Comparison of ENCODE assay signal across 9 cellular contexts in the genomic region with DNA sequence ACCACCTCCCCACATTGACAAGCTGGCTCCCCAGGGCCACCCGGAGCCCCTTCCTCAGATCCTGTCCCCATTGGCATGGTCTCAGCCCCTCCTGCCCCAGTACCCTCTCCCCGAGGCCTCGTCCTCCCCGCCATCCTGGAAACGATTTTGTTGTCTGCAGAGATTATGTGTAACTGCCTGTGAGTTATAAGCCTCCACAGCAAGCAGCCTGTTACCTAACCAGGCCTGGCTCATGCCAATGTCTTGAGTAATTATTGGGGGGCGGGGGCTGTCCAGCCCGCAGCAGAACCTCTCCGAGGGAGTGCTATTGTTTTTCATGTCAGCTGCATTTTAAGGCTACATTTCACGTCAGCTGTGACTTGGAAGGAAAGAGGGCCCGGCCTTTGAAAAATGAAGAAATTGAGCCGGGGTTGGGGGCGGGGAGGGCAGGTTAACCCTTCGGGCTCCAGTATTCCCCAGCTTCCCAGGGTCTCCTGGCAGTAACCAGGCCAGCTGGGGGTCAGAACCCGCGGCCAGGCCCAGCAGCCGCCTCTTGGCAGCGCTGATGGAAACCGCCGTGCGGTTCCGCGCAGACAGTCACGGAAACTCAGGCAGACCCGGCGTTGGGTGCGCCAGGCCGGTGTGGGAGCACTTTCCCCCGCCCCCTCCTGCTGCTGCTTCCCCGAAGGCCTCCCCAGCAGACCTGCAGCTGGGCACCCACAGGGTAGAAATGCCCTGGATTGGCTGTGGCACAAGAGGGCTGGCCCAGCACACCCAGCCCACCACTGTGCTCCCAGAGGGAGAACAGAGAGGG. TPM values are rescaled to one million over a fixed set of nuclear protein-coding genes. Genes with fewer than 3 reads are reported as not detected.
DNase-seq lines count a peak whose midpoint lies in the region; ATAC-seq, FAIRE-seq and TF ChIP-seq lines count a peak whose summit lies in the region.
"Had no signal": no experiment of that assay in that cellular context is flagged by ENCODE, and none has a peak within 500 bp of the region (broad histone marks: within the 10 kb centered on the region; RNA-seq: fewer than 3 reads in every experiment).

No MANE protein-coding gene starts in this region.

- no peaks in the 10 kb centered on the region for H3K27me3 ChIP-seq in stomach smooth muscle (ENCODE audit: control insufficient read depth in 1 of 2, insufficient read depth in 2 of 2, low read length in 2 of 2)

- H3K9me3 ChIP-seq in stomach smooth muscle (ENCODE audit: control insufficient read depth in 2 of 2, low read length in 2 of 2), result peaks cover 7 to 20% of the 10 kb centered on the region in 2 donors

- H3K27ac ChIP-seq in stomach smooth muscle (ENCODE audit: low read length), result peak overlapping the region; percentile 97

- H3K4me3 ChIP-seq in stomach smooth muscle (ENCODE audit: low read length in 2 of 2), result peak overlapping the region in 1 of 2 donors; percentile 58

- peak overlapping the region; percentile 56 to 68 for H3K9ac ChIP-seq in stomach smooth muscle (ENCODE audit: low read length in 2 of 2)

- DNase-seq in KBM-7 (peak; percentile 86), brain pericyte (ENCODE audit: low read depth, low spot score) (peak; percentile 81), left colon (peak; percentile 39 to 70), NCI-H82 (lab: John Stamatoyannopoulos, UW) (no peak), GM12891 (ENCODE audit: insufficient read length, low spot score) (no peak)
- no peak for DNase-seq in activated CD8-positive, alpha-beta memory T cell treated with anti-CD3 and anti-CD28 coated beads, Interleukin-2, amount 50 U/mL, for 48 hours
- DNase-seq: naive B cell had no signal

- intact Hi-C loops in left colon (cut with DNase I, micrococcal nuclease), result no loop called here

- in situ Hi-C loops in KBM-7 (cut with MboI; ENCODE audit: low pct_unique_long_range_greater_than_20kb, low sequenced_read_pairs), result no loop called here

- FAIRE-seq in GM12891 (lab: Jason Lieb, UNC), result no peak

- H3K4me1 ChIP-seq in stomach smooth muscle (ENCODE audit: control insufficient read depth, insufficient read depth, low read length), result peaks cover 31% of the 10 kb centered on the region

- no peaks in the 10 kb centered on the region for H3K36me3 ChIP-seq in stomach smooth muscle (ENCODE audit: control insufficient read depth in 2 of 2, insufficient read depth in 2 of 2, low read length in 2 of 2)

- ATAC-seq in left colon (peak; percentile 36), GM21381 (IDR thresholded peaks at IDR 0.05; ENCODE audit: unreplicated experiment) (no peak)

- no peak for TF ChIP-seq POLR2A in GM12891 (IDR thresholded peaks at IDR 0.05; ENCODE audit: low read depth, low read length)

TF ChIP-seq in GM12891, 5 proteins besides CTCF, POLR2A, EP300 and RAD21:
- TF ChIP-seq SPI1 (IDR thresholded peaks at IDR 0.05; ENCODE audit: low read depth, low read length), result no peak
TF ChIP-seq in GM12891: peak in this region for 0.

RNA-seq across cellular contexts. Expression of a gene that starts 59.5 kb away (rescaled TPM):
- 10 to 100 TPM in 1 of 2 donors, 1 to 10 TPM in 1; 5.8 to 10.6 TPM for total RNA-seq in left colon
- 0.15 TPM for polyA plus RNA-seq in GM12891 (2012; ENCODE audit: low read depth, missing spikeins)

Comparison
In these comparisons a context has a peak if more than half of its experiments do, and no peak if none do; other contexts are left out.
1. DNase-seq: peak in KBM-7 (single experiment), brain pericyte (single experiment) and left colon (2 of 2); none in NCI-H82 (single experiment), GM12891 (single experiment) and activated CD8-positive, alpha-beta memory T cell treated with anti-CD3 and anti-CD28 coated beads, Interleukin-2, amount 50 U/mL, for 48 hours (single experiment).